ENCODE assay signal across 22 cellular contexts in genomic region chr10:122675278-122675677, GRCh38. TPM values are rescaled to one million over a fixed set of nuclear protein-coding genes. Genes with fewer than 3 reads are reported as not detected.
A peak's percentile ranks its signal among the peaks of the same experiment; 100 is the strongest.
DNase-seq lines count a peak whose midpoint lies in the region; ATAC-seq and TF ChIP-seq lines count a peak whose summit lies in the region.
"Had no signal": no experiment of that assay in that cellular context is flagged by ENCODE, and none has a peak within 500 bp of the region (broad histone marks: within the 10 kb centered on the region; RNA-seq: fewer than 3 reads in every experiment).

No MANE protein-coding gene starts in this region.

- H3K36me3 ChIP-seq in heart left ventricle (no peaks in the 10 kb centered on the region), left ventricle myocardium inferior (no peaks in the 10 kb centered on the region), neural progenitor cell (no peaks in the 10 kb centered on the region)
- H3K36me3 ChIP-seq: HAP-1 had no signal

- H3K9me3 ChIP-seq in heart left ventricle (no peaks in the 10 kb centered on the region), left ventricle myocardium inferior (replicated peaks) (no peaks in the 10 kb centered on the region), neural progenitor cell (ENCODE audit: low read depth) (no peaks in the 10 kb centered on the region)
- H3K9me3 ChIP-seq: HAP-1 had no signal

- H3K27me3 ChIP-seq in heart left ventricle (no peaks in the 10 kb centered on the region), left ventricle myocardium inferior (ENCODE audit: low read depth) (peaks cover 36% of the 10 kb centered on the region), neural progenitor cell (no peaks in the 10 kb centered on the region)

- TF ChIP-seq POLR2A in heart left ventricle (IDR thresholded peaks at IDR 0.05): no peak

- H3K27ac ChIP-seq in heart left ventricle: peak overlapping the region in 5 of 12 donors; percentile 9 to 64 (median 36)
- peak overlapping the region; percentile 57 for H3K27ac ChIP-seq in left ventricle myocardium inferior (replicated peaks)
- H3K27ac ChIP-seq in neural progenitor cell: no peak overlapping the region

- peaks cover 2% of the 10 kb centered on the region for H3K9me3 Mint-ChIP-seq in neural progenitor cell

- no peak overlapping the region for H3K9ac ChIP-seq in neural progenitor cell

- intact Hi-C loops in heart left ventricle (cut with DNase I): no loop called here
- intact Hi-C loops in Right ventricle myocardium inferior (cut with DNase I): no loop called here
- intact Hi-C loops in left ventricle myocardium inferior (cut with micrococcal nuclease): no loop called here

- H3K36me3 Mint-ChIP-seq in neural progenitor cell: no peaks in the 10 kb centered on the region
- H3K36me3 Mint-ChIP-seq: CD4-positive, alpha-beta memory T cell had no signal

- 51 to 66% (median 57%) methylated on average over 2 of the region's 2 CpGs for WGBS in heart left ventricle, 4 donors

- no peaks in the 10 kb centered on the region for H3K79me2 ChIP-seq in neural progenitor cell (ENCODE audit: low read depth)

- peaks cover 0 to 9% (median 2%) of the 10 kb centered on the region in 12 donors for H3K4me1 ChIP-seq in heart left ventricle
- no peaks in the 10 kb centered on the region for H3K4me1 ChIP-seq in left ventricle myocardium inferior
- no peaks in the 10 kb centered on the region for H3K4me1 ChIP-seq in neural progenitor cell
- H3K4me1 ChIP-seq: HAP-1 had no signal

- ATAC-seq in heart left ventricle: peak in 3 of 4 donors; percentile 34 to 56 (median 50)
- no peak for ATAC-seq in Right ventricle myocardium inferior
- ATAC-seq in HG03571 (IDR thresholded peaks at IDR 0.05; ENCODE audit: unreplicated experiment): no peak

- H2AFZ ChIP-seq in neural progenitor cell (replicated peaks): peak overlapping the region; percentile 50

- no peaks in the 10 kb centered on the region for H3F3A ChIP-seq in neural progenitor cell (ENCODE audit: low read depth)

- H4K20me1 ChIP-seq in neural progenitor cell (ENCODE audit: low read depth): no peaks in the 10 kb centered on the region

- no peak overlapping the region for H3K4me3 Mint-ChIP-seq in neural progenitor cell
- H3K4me3 Mint-ChIP-seq: CD4-positive, alpha-beta memory T cell; HFFc6 had no signal

- no peak overlapping the region for H3K27ac Mint-ChIP-seq in neural progenitor cell
- H3K27ac Mint-ChIP-seq: CD4-positive, alpha-beta memory T cell; HFFc6 had no signal

- TF ChIP-seq CTCF in heart left ventricle (IDR thresholded peaks at IDR 0.05) (no peak), left ventricle myocardium inferior (IDR thresholded peaks at IDR 0.05; ENCODE audit: borderline replicate concordance) (no peak), neural progenitor cell (IDR thresholded peaks at IDR 0.05) (no peak)

- H3K27me3 Mint-ChIP-seq in neural progenitor cell (ENCODE audit: insufficient read depth, low read depth): peaks cover 3% of the 10 kb centered on the region

- H3K4me1 Mint-ChIP-seq in neural progenitor cell: no peaks in the 10 kb centered on the region
- H3K4me1 Mint-ChIP-seq: CD4-positive, alpha-beta memory T cell had no signal

- H3K4me3 ChIP-seq in heart left ventricle: no peak overlapping the region
- no peak overlapping the region for H3K4me3 ChIP-seq in left ventricle myocardium inferior
- H3K4me3 ChIP-seq in neural progenitor cell: no peak overlapping the region
- H3K4me3 ChIP-seq: HAP-1 had no signal

- DNase-seq in heart left ventricle (no peak), Right ventricle myocardium inferior (ENCODE audit: missing footprints) (no peak), left ventricle myocardium inferior (no peak), neural progenitor cell (ENCODE audit: low spot score) (no peak), NCI-H146 treated with DMSO at 0.1 percent for 48 hours (lab: John Stamatoyannopoulos, UW; ENCODE audit: unreplicated experiment) (no peak)
- no peak for DNase-seq in stimulated activated naive CD4-positive, alpha-beta T cell treated with Interleukin-2 at 50 U/mL for 16 hours (lab: John Stamatoyannopoulos, UW)
- DNase-seq: C1 segment of cervical spinal cord; Calu3; CD4-positive, alpha-beta memory T cell; COR-L47; DMS53; DMS79 treated with DMSO at 0.1 percent for 48 hours; GF-D8; GOT3; HFFc6 had no signal

- no peak overlapping the region for H3K4me2 ChIP-seq in neural progenitor cell

RNA-seq across cellular contexts. Expression of gene C10orf120, which starts 24.4 kb away (rescaled TPM):
- not detected for total RNA-seq in heart left ventricle
- polyA plus RNA-seq in heart left ventricle: not detected
- not detected for total RNA-seq in Right ventricle myocardium inferior
- not detected for total RNA-seq in left ventricle myocardium inferior
- not detected in 2 replicates for total RNA-seq in neural progenitor cell (ENCODE audit: low replicate concordance)
- total RNA-seq: A172; A673; Calu3; CD4-positive, alpha-beta memory T cell; Daoy; G401; HFFc6 had no signal
- polyA plus RNA-seq: BJ; CD4-positive, alpha-beta memory T cell had no signal

Comparison
In these comparisons a context has a peak if more than half of its experiments do, and no peak if none do; other contexts are left out.
1. ATAC-seq: peak in heart left ventricle (3 of 4); none in Right ventricle myocardium inferior (single experiment) and HG03571 (single experiment).